In the genomic region with DNA sequence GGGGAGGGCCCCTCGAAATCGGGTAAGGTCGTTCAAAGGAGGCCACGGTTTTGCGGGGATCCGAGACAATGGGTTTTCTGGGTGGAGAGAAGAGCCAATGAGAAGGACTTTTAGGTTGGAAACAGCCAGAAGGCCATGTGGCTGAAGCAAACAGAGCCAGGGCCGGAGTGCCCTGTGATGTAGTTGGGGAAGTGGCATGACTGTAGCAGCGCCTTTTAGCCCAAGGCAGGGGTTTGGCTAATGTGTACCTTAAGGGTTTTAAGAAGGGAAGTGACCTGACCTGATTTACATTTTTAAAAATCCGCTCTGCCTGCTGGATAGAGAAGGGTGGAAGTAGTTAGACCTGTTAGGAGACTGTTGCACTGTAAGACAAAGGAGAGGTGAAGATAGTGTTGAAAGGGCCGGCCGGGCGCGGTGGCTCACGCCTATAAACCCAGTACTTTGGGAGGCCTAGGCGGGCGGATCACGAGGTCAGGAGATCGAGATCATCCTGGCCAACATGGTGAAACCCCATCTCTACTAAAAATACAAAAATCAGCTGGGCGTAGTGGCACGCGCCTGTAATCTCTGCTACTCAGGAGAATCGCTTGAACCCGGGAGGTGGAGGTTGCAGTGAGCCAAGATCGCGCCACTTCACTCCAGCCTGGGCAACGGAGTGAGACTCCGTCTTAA, we compare ENCODE assay signal across 8 cellular contexts. TPM values are rescaled to one million over a fixed set of nuclear protein-coding genes. Genes with fewer than 3 reads are reported as not detected.
DNase-seq lines count a peak whose midpoint lies in the region.

No MANE protein-coding gene starts in this region.

- peak; percentile 6 for DNase-seq in stimulated activated CD4-positive, alpha-beta T cell treated with anti-CD3 and anti-CD28 coated beads, Interleukin-12 subunit alpha, Interleukin-12 subunit beta, amount 100 ng/mL, for 4 hours
- DNase-seq in stimulated activated CD4-positive, alpha-beta T cell treated with anti-CD3 and anti-CD28 coated beads, Interleukin-4, amount 100 ng/mL, for 24 hours: no peak
- DNase-seq in SW480 (ENCODE audit: low spot score): peak; percentile 65
- peak; percentile 1 for DNase-seq in stimulated activated CD4-positive, alpha-beta T cell treated with anti-CD3 and anti-CD28 coated beads, Interleukin-2, amount 100 ng/mL, for 4 hours (ENCODE audit: low read depth)
- DNase-seq in effector CD8-positive, alpha-beta T cell (lab: John Stamatoyannopoulos, UW): no peak

- H3K27me3 ChIP-seq in layer of hippocampus (ENCODE audit: control insufficient read depth, insufficient read depth, low read length): no peaks in the 10 kb centered on the region

- no peaks in the 10 kb centered on the region for H3K27me3 Mint-ChIP-seq in IgD-negative memory B cell

- no peaks in the 10 kb centered on the region for H3K36me3 Mint-ChIP-seq in IgD-negative memory B cell

- H3K27ac Mint-ChIP-seq in IgD-negative memory B cell: peak overlapping the region; percentile 96 to 98 (median 98)

- peaks cover 41 to 52% (median 44%) of the 10 kb centered on the region in 3 donors for H3K4me1 Mint-ChIP-seq in IgD-negative memory B cell

- H3K27ac ChIP-seq in cingulate gyrus (ENCODE audit: low read depth, low read length) (peak overlapping the region; percentile 98), layer of hippocampus (ENCODE audit: low read depth, low read length) (peak overlapping the region; percentile 96)

- peak overlapping the region; percentile 92 to 99 (median 96) for H3K4me3 Mint-ChIP-seq in IgD-negative memory B cell

- H3K9me3 Mint-ChIP-seq in IgD-negative memory B cell: no peaks in the 10 kb centered on the region

RNA-seq across cellular contexts. Expression of a gene that starts 1.0 kb away (rescaled TPM):
- 33.5 TPM for polyA plus RNA-seq in IgD-negative memory B cell

RNA-seq across cellular contexts. Expression of a gene that starts 1.4 kb away (rescaled TPM):
- 0.97 TPM for polyA plus RNA-seq in IgD-negative memory B cell

Comparison
In these comparisons a context has a peak if more than half of its experiments do, and no peak if none do; other contexts are left out.
1. DNase-seq: peak in stimulated activated CD4-positive, alpha-beta T cell treated with anti-CD3 and anti-CD28 coated beads, Interleukin-12 subunit alpha, Interleukin-12 subunit beta, amount 100 ng/mL, for 4 hours (single experiment), SW480 (single experiment) and stimulated activated CD4-positive, alpha-beta T cell treated with anti-CD3 and anti-CD28 coated beads, Interleukin-2, amount 100 ng/mL, for 4 hours (single experiment); none in stimulated activated CD4-positive, alpha-beta T cell treated with anti-CD3 and anti-CD28 coated beads, Interleukin-4, amount 100 ng/mL, for 24 hours (single experiment) and effector CD8-positive, alpha-beta T cell (single experiment).